In the genomic region with DNA sequence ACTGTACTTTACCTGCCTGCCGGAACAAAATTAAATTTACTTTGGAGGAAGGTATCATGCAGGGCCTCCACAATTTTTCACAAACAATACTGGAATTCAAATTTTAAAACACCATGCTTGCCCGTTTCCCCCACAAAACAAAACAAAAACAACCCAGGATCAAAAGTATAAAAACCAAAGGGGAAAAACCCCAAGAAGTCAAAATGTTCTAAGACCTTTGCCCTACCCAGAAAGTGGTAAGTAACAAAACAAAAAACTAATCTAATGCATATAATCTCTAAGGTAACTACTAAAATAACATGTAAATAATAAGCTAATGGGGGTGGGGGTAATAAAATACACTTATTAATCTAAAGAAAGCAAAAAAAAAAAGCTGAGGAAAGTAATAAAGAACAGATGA, we compare ENCODE assay signal across 14 cellular contexts.
DNase-seq lines count a peak whose midpoint lies in the region; ATAC-seq and TF ChIP-seq lines count a peak whose summit lies in the region.
"Had no signal": no experiment of that assay in that cellular context is flagged by ENCODE, and none has a peak within 500 bp of the region (broad histone marks: within the 10 kb centered on the region; RNA-seq: fewer than 3 reads in every experiment).

No MANE protein-coding gene starts in this region.

- H2AFZ ChIP-seq in Karpas-422 (ENCODE audit: low read length), result no peak overlapping the region

- H3K9ac ChIP-seq in Karpas-422 (ENCODE audit: low read length), result peak overlapping the region; percentile 37

- H3K27me3 ChIP-seq in Karpas-422 (ENCODE audit: low read length), result no peaks in the 10 kb centered on the region
- H3K27me3 ChIP-seq: heart left ventricle, left lung, thyroid gland had no signal

- CTCF ChIA-PET in activated CD4-positive, alpha-beta T cell treated with anti-CD3 and anti-CD28 coated beads, Interleukin-2, amount 10 ng/mL, durations not matched to agents 7 days and 5 days (lab: Charles Lee), result interaction anchor here (0.6 to 1.6 kb wide), 3 partner anchors 13 to 1184 kb away, joined by 3 to 4 read pairs (median 3); no protein-coding TSS in a partner anchor

- intact Hi-C loops in left colon (cut with DNase I, micrococcal nuclease), result no loop called here

- peak overlapping the region; percentile 54 for H3K4me2 ChIP-seq in Karpas-422 (ENCODE audit: low read depth, low read length, poor library complexity, severe bottlenecking)

- H3K36me3 ChIP-seq in Karpas-422 (ENCODE audit: insufficient read depth, low read length), result peaks cover 8% of the 10 kb centered on the region
- H3K36me3 ChIP-seq: thyroid gland, WERI-Rb-1 had no signal

- H3K9me2 ChIP-seq in Karpas-422 (replicated peaks; ENCODE audit: insufficient read depth, low read length), result no peaks in the 10 kb centered on the region

- H3K9me3 ChIP-seq in Karpas-422 (ENCODE audit: low read length), result no peaks in the 10 kb centered on the region
- H3K9me3 ChIP-seq: heart left ventricle, left lung, thyroid gland had no signal

- peaks cover 94% of the 10 kb centered on the region for H3K4me1 ChIP-seq in Karpas-422 (ENCODE audit: low read length)

- peaks cover 24% of the 10 kb centered on the region for H3K36me3 Mint-ChIP-seq in activated CD4-positive, alpha-beta T cell treated with anti-CD3 and anti-CD28 coated beads, Interleukin-2, amount 10 ng/mL, durations not matched to agents 7 days and 5 days (ENCODE audit: low read depth)
- H3K36me3 Mint-ChIP-seq in activated naive CD8-positive, alpha-beta T cell treated with anti-CD3 and anti-CD28 coated beads, Interleukin-2, amount 10 ng/mL, durations not matched to agents 7 days and 5 days, result peaks cover 23% of the 10 kb centered on the region
- H3K36me3 Mint-ChIP-seq in progenitor cell of endocrine pancreas (ENCODE audit: insufficient read depth), result peaks cover 8% of the 10 kb centered on the region

- no peak for ATAC-seq in activated naive CD8-positive, alpha-beta T cell treated with anti-CD3 and anti-CD28 coated beads, Interleukin-2, amount 10 ng/mL, durations not matched to agents 7 days and 5 days (ENCODE audit: low read depth)
- ATAC-seq in left colon, result no peak

- peaks cover 65% of the 10 kb centered on the region for H3K4me1 Mint-ChIP-seq in activated CD4-positive, alpha-beta T cell treated with anti-CD3 and anti-CD28 coated beads, Interleukin-2, amount 10 ng/mL, durations not matched to agents 7 days and 5 days
- peaks cover 50% of the 10 kb centered on the region for H3K4me1 Mint-ChIP-seq in activated naive CD8-positive, alpha-beta T cell treated with anti-CD3 and anti-CD28 coated beads, Interleukin-2, amount 10 ng/mL, durations not matched to agents 7 days and 5 days
- peaks cover 31% of the 10 kb centered on the region for H3K4me1 Mint-ChIP-seq in progenitor cell of endocrine pancreas (ENCODE audit: low read depth)

- POLR2A ChIA-PET in activated CD4-positive, alpha-beta T cell treated with anti-CD3 and anti-CD28 coated beads, Interleukin-2, amount 10 ng/mL, durations not matched to agents 7 days and 5 days (lab: Charles Lee), result no interaction called here
- POLR2A ChIA-PET in activated naive CD8-positive, alpha-beta T cell treated with anti-CD3 and anti-CD28 coated beads, Interleukin-2, amount 10 ng/mL, durations not matched to agents 7 days and 5 days (lab: Charles Lee), result interaction anchor here (1.8 kb wide), 1 partner anchor 61 kb away, joined by 6 read pairs; a partner anchor contains a TSS

- peak; percentile 6 for DNase-seq in activated CD4-positive, alpha-beta T cell treated with anti-CD3 and anti-CD28 coated beads, Interleukin-2, amount 10 ng/mL, durations not matched to agents 7 days and 5 days
- no peak for DNase-seq in activated CD4-positive, alpha-beta T cell treated with anti-CD3 and anti-CD28 coated beads for 1 hour
- DNase-seq in Karpas-422 (no peak), progenitor cell of endocrine pancreas (ENCODE audit: low spot score, unreplicated experiment) (no peak), HT-29 (ENCODE audit: low spot score) (no peak), iPS-NIHi11 (ENCODE audit: low spot score) (no peak), left colon (no peak)
- DNase-seq in activated naive CD8-positive, alpha-beta T cell treated with anti-CD3 and anti-CD28 coated beads, Interleukin-2, amount 10 ng/mL, durations not matched to agents 7 days and 5 days, result no peak
- DNase-seq: activated gamma-delta T cell treated with Interleukin-2 at 50 U/mL for 16 hours, heart left ventricle, left lung, thyroid gland, WERI-Rb-1 had no signal

- peaks cover 99% of the 10 kb centered on the region for H3K79me2 ChIP-seq in Karpas-422 (ENCODE audit: low read length)

- H3K27ac ChIP-seq in Karpas-422 (ENCODE audit: low read length), result peak overlapping the region; percentile 73
- H3K27ac ChIP-seq: epithelial cell of prostate, heart left ventricle, thyroid gland, WERI-Rb-1 had no signal

- peak overlapping the region; percentile 87 for H3K27ac Mint-ChIP-seq in activated CD4-positive, alpha-beta T cell treated with anti-CD3 and anti-CD28 coated beads, Interleukin-2, amount 10 ng/mL, durations not matched to agents 7 days and 5 days
- peak overlapping the region; percentile 89 for H3K27ac Mint-ChIP-seq in activated naive CD8-positive, alpha-beta T cell treated with anti-CD3 and anti-CD28 coated beads, Interleukin-2, amount 10 ng/mL, durations not matched to agents 7 days and 5 days
- peak overlapping the region; percentile 30 for H3K27ac Mint-ChIP-seq in progenitor cell of endocrine pancreas

- TF ChIP-seq CTCF in progenitor cell of endocrine pancreas (IDR thresholded peaks at IDR 0.05; ENCODE audit: unreplicated experiment), result no peak

- H3K9me3 Mint-ChIP-seq in activated CD4-positive, alpha-beta T cell treated with anti-CD3 and anti-CD28 coated beads, Interleukin-2, amount 10 ng/mL, durations not matched to agents 7 days and 5 days, result no peaks in the 10 kb centered on the region
- no peaks in the 10 kb centered on the region for H3K9me3 Mint-ChIP-seq in activated naive CD8-positive, alpha-beta T cell treated with anti-CD3 and anti-CD28 coated beads, Interleukin-2, amount 10 ng/mL, durations not matched to agents 7 days and 5 days
- H3K9me3 Mint-ChIP-seq in progenitor cell of endocrine pancreas (ENCODE audit: low read depth), result no peaks in the 10 kb centered on the region

- no peaks in the 10 kb centered on the region for H3K27me3 Mint-ChIP-seq in activated CD4-positive, alpha-beta T cell treated with anti-CD3 and anti-CD28 coated beads, Interleukin-2, amount 10 ng/mL, durations not matched to agents 7 days and 5 days
- H3K27me3 Mint-ChIP-seq in activated naive CD8-positive, alpha-beta T cell treated with anti-CD3 and anti-CD28 coated beads, Interleukin-2, amount 10 ng/mL, durations not matched to agents 7 days and 5 days, result no peaks in the 10 kb centered on the region
- H3K27me3 Mint-ChIP-seq in progenitor cell of endocrine pancreas, result no peaks in the 10 kb centered on the region

- H4K20me1 ChIP-seq in Karpas-422 (ENCODE audit: insufficient read depth, low read depth, low read length), result no peaks in the 10 kb centered on the region

- H3K4me3 Mint-ChIP-seq in activated CD4-positive, alpha-beta T cell treated with anti-CD3 and anti-CD28 coated beads, Interleukin-2, amount 10 ng/mL, durations not matched to agents 7 days and 5 days, result peak overlapping the region; percentile 11
- peak overlapping the region; percentile 72 for H3K4me3 Mint-ChIP-seq in activated naive CD8-positive, alpha-beta T cell treated with anti-CD3 and anti-CD28 coated beads, Interleukin-2, amount 10 ng/mL, durations not matched to agents 7 days and 5 days
- H3K4me3 Mint-ChIP-seq in progenitor cell of endocrine pancreas (ENCODE audit: low read depth), result no peak overlapping the region

- H3K4me3 ChIP-seq in Karpas-422 (ENCODE audit: low read length), result peak overlapping the region; percentile 17; the same call in 1 of the 2 replicates
- H3K4me3 ChIP-seq: heart left ventricle, left lung, thyroid gland had no signal

Comparison
In these comparisons a context has a peak if more than half of its experiments do, and no peak if none do; other contexts are left out.
1. H3K27ac Mint-ChIP-seq: peak in every context shown above with its lines; median percentile 89 in activated naive CD8-positive, alpha-beta T cell treated with anti-CD3 and anti-CD28 coated beads, Interleukin-2, amount 10 ng/mL, durations not matched to agents 7 days and 5 days; 87 in activated CD4-positive, alpha-beta T cell treated with anti-CD3 and anti-CD28 coated beads, Interleukin-2, amount 10 ng/mL, durations not matched to agents 7 days and 5 days; 30 in progenitor cell of endocrine pancreas.